ENCODE assay signal across 9 cellular contexts in genomic region chr12:8078400-8078799, GRCh38. TPM values are rescaled to one million over a fixed set of nuclear protein-coding genes. Genes with fewer than 3 reads are reported as not detected.
A peak's percentile ranks its signal among the peaks of the same experiment; 100 is the strongest.
DNase-seq lines count a peak whose midpoint lies in the region; ATAC-seq and TF ChIP-seq lines count a peak whose summit lies in the region.
"Had no signal": no experiment of that assay in that cellular context is flagged by ENCODE, and none has a peak within 500 bp of the region (broad histone marks: within the 10 kb centered on the region; RNA-seq: fewer than 3 reads in every experiment).

No MANE protein-coding gene starts in this region.

- no peaks in the 10 kb centered on the region for H3K27me3 Mint-ChIP-seq in activated CD4-positive, alpha-beta memory T cell treated with anti-CD3 and anti-CD28 coated beads for 36 hours
- peaks cover 3% of the 10 kb centered on the region for H3K27me3 Mint-ChIP-seq in endothelial cell (ENCODE audit: unreplicated experiment)

- TF ChIP-seq CTCF in endothelial cell (IDR thresholded peaks at IDR 0.05; ENCODE audit: unreplicated experiment) (peak; percentile 67), gastrocnemius medialis (IDR thresholded peaks at IDR 0.05 in 4 of 5, conservative IDR thresholded peaks at IDR 0.05 in 1 of 5) (peak in 3 of 5 experiments; percentile 11 to 28 (median 21))

- H3K27me3 ChIP-seq in gastrocnemius medialis: peaks cover 0 to 6% (median 0%) of the 10 kb centered on the region in 3 donors
- H3K27me3 ChIP-seq: BLaER1 treated with 17β-estradiol and CSF1 and Interleukin-3, amounts not matched to agents 10 nM and 100 nM had no signal

- H3K36me3 Mint-ChIP-seq in activated CD4-positive, alpha-beta memory T cell treated with anti-CD3 and anti-CD28 coated beads for 36 hours: peaks cover 2% of the 10 kb centered on the region
- no peaks in the 10 kb centered on the region for H3K36me3 Mint-ChIP-seq in endothelial cell (ENCODE audit: low read depth, unreplicated experiment)

- DNase-seq in NCI-H1694 treated with DMSO at 0.1 percent for 48 hours (lab: John Stamatoyannopoulos, UW) (peak; percentile 35), NCI-H1694 (lab: John Stamatoyannopoulos, UW) (no peak), NCI-H1930 (lab: John Stamatoyannopoulos, UW) (peak; percentile 47 to 51), endothelial cell (ENCODE audit: low spot score) (peak; percentile 54), gastrocnemius medialis (no peak), HuH-7 (ENCODE audit: low spot score) (no peak)
- DNase-seq in activated CD4-positive, alpha-beta memory T cell treated with anti-CD3 and anti-CD28 coated beads for 36 hours: peak; percentile 75

- H3K27ac Mint-ChIP-seq in activated CD4-positive, alpha-beta memory T cell treated with anti-CD3 and anti-CD28 coated beads for 36 hours: peak overlapping the region; percentile 57
- no peak overlapping the region for H3K27ac Mint-ChIP-seq in endothelial cell (ENCODE audit: unreplicated experiment)

- H3K9me3 ChIP-seq in gastrocnemius medialis: no peaks in the 10 kb centered on the region
- H3K9me3 ChIP-seq: BLaER1 treated with 17β-estradiol and CSF1 and Interleukin-3, amounts not matched to agents 10 nM and 100 nM had no signal

- H3K9me3 Mint-ChIP-seq in activated CD4-positive, alpha-beta memory T cell treated with anti-CD3 and anti-CD28 coated beads for 36 hours: no peaks in the 10 kb centered on the region
- H3K9me3 Mint-ChIP-seq in endothelial cell (ENCODE audit: unreplicated experiment): no peaks in the 10 kb centered on the region

- no peak overlapping the region for H3K4me3 Mint-ChIP-seq in activated CD4-positive, alpha-beta memory T cell treated with anti-CD3 and anti-CD28 coated beads for 36 hours
- H3K4me3 Mint-ChIP-seq in endothelial cell (ENCODE audit: unreplicated experiment): no peak overlapping the region

- CTCF ChIA-PET in activated CD4-positive, alpha-beta memory T cell treated with anti-CD3 and anti-CD28 coated beads for 36 hours (lab: Charles Lee): interaction anchor here (0.6 to 9.1 kb wide), 31 partner anchors 8 to 1701 kb away, joined by 3 to 263 read pairs (median 5); partner anchors contain the start of genes C3AR1 and FOXJ2

- no peak for TF ChIP-seq POLR2A in gastrocnemius medialis (IDR thresholded peaks at IDR 0.05)

- H3K4me1 ChIP-seq in gastrocnemius medialis: peaks cover 17 to 20% of the 10 kb centered on the region in 2 donors

- H3K4me3 ChIP-seq in gastrocnemius medialis: no peak overlapping the region
- H3K4me3 ChIP-seq: BLaER1 treated with 17β-estradiol and CSF1 and Interleukin-3, amounts not matched to agents 10 nM and 100 nM had no signal

- intact Hi-C loops in activated CD4-positive, alpha-beta memory T cell treated with anti-CD3 and anti-CD28 coated beads for 36 hours (cut with micrococcal nuclease): loop anchor here (1.0 kb wide), 2 partner anchors 32 to 218 kb away; no protein-coding TSS in a partner anchor
- intact Hi-C loops in gastrocnemius medialis (cut with DNase I; ENCODE audit: low total_unique reads): no loop called here

- in situ Hi-C loops in gastrocnemius medialis (cut with MboI; ENCODE audit: low sequenced_read_pairs in 4 of 4): no loop called here

- no peak overlapping the region for H3K27ac ChIP-seq in gastrocnemius medialis

- POLR2A ChIA-PET in activated CD4-positive, alpha-beta memory T cell treated with anti-CD3 and anti-CD28 coated beads for 36 hours (lab: Charles Lee): interaction anchor here (0.6 to 1.6 kb wide), 5 partner anchors 38 to 145 kb away, joined by 3 to 5 read pairs (median 4); partner anchors contain the start of gene SLC2A3

- no peaks in the 10 kb centered on the region for H3K36me3 ChIP-seq in gastrocnemius medialis
- H3K36me3 ChIP-seq: BLaER1 treated with 17β-estradiol and CSF1 and Interleukin-3, amounts not matched to agents 10 nM and 100 nM had no signal

- peaks cover 45% of the 10 kb centered on the region for H3K4me1 Mint-ChIP-seq in activated CD4-positive, alpha-beta memory T cell treated with anti-CD3 and anti-CD28 coated beads for 36 hours (ENCODE audit: low read depth)
- peaks cover 22% of the 10 kb centered on the region for H3K4me1 Mint-ChIP-seq in endothelial cell (ENCODE audit: unreplicated experiment)

- ATAC-seq in gastrocnemius medialis (no peak), GM18861 (IDR thresholded peaks at IDR 0.05; ENCODE audit: unreplicated experiment) (no peak)

RNA-seq across cellular contexts. Expression of gene NECAP1, which starts 3.7 kb away (rescaled TPM):
- 10 to 100 TPM; 29.4 to 32.2 TPM for total RNA-seq in activated CD4-positive, alpha-beta memory T cell treated with anti-CD3 and anti-CD28 coated beads for 36 hours
- total RNA-seq in endothelial cell (ENCODE audit: unreplicated experiment) (21.7 TPM), gastrocnemius medialis (10 to 100 TPM; 15.2 to 27.6 (median 15.8) TPM)

RNA-seq across cellular contexts. Expression of gene C3AR1, which starts 12.2 kb away (rescaled TPM):
- under 1 TPM; 0.94 to 0.97 TPM for total RNA-seq in activated CD4-positive, alpha-beta memory T cell treated with anti-CD3 and anti-CD28 coated beads for 36 hours
- total RNA-seq in endothelial cell (ENCODE audit: unreplicated experiment) (0.49 TPM), gastrocnemius medialis (1 to 10 TPM in 3 of 4 donors, under 1 TPM in 1; 0.95 to 4.7 (median 2.4) TPM)

RNA-seq across cellular contexts. Expression of gene CLEC4A, which starts 45.0 kb away (rescaled TPM):
- total RNA-seq in activated CD4-positive, alpha-beta memory T cell treated with anti-CD3 and anti-CD28 coated beads for 36 hours: 1 to 10 TPM; 1.2 TPM
- total RNA-seq in endothelial cell (ENCODE audit: unreplicated experiment) (0.82 TPM), gastrocnemius medialis (not detected)

RNA-seq across cellular contexts. Expression of gene FOXJ2, which starts 45.9 kb away (rescaled TPM):
- 10 to 100 TPM; 16.7 to 17.1 TPM for total RNA-seq in activated CD4-positive, alpha-beta memory T cell treated with anti-CD3 and anti-CD28 coated beads for 36 hours
- total RNA-seq in endothelial cell (ENCODE audit: unreplicated experiment) (42.7 TPM), gastrocnemius medialis (10 to 100 TPM; 14.3 to 28.0 (median 22.8) TPM)

Comparison
In these comparisons a context has a peak if more than half of its experiments do, and no peak if none do; other contexts are left out.
1. DNase-seq: peak in NCI-H1694 treated with DMSO at 0.1 percent for 48 hours (single experiment), NCI-H1930 (2 of 2), activated CD4-positive, alpha-beta memory T cell treated with anti-CD3 and anti-CD28 coated beads for 36 hours (single experiment) and endothelial cell (single experiment); none in NCI-H1694 (single experiment), gastrocnemius medialis (0 of 2) and HuH-7 (single experiment).